8 cellular contexts compared by ENCODE assay signal in genomic region chr2:201643216-201643651, GRCh38. TPM values are rescaled to one million over a fixed set of nuclear protein-coding genes. Genes with fewer than 3 reads are reported as not detected.
A peak's percentile ranks its signal among the peaks of the same experiment; 100 is the strongest.
DNase-seq lines count a peak whose midpoint lies in the region; ATAC-seq and TF ChIP-seq lines count a peak whose summit lies in the region.

Gene TMEM237 (minus strand): TSS chr2:201643503. CDS start chr2:201643400, 103 bp downstream.

- peak within 1 kb of the TSS; percentile 82 to 99 (median 94) for H3K4me3 Mint-ChIP-seq in IgD-negative memory B cell
- peak within 1 kb of the TSS; percentile 82 for H3K4me3 Mint-ChIP-seq in activated CD4-positive, alpha-beta T cell treated with anti-CD3 and anti-CD28 coated beads, Interleukin-2, amount 10 ng/mL, durations not matched to agents 7 days and 5 days

- H3K4me1 Mint-ChIP-seq in IgD-negative memory B cell = peaks cover 3 to 12% (median 6%) of the 10 kb centered on the region in 3 donors
- H3K4me1 Mint-ChIP-seq in activated CD4-positive, alpha-beta T cell treated with anti-CD3 and anti-CD28 coated beads, Interleukin-2, amount 10 ng/mL, durations not matched to agents 7 days and 5 days = peaks cover 24% of the 10 kb centered on the region

- ATAC-seq in GM21717 (IDR thresholded peaks at IDR 0.05; ENCODE audit: unreplicated experiment) = peak; percentile 39

- no peaks in the 10 kb centered on the region for H3K36me3 Mint-ChIP-seq in IgD-negative memory B cell
- peaks cover 4% of the 10 kb centered on the region for H3K36me3 Mint-ChIP-seq in activated CD4-positive, alpha-beta T cell treated with anti-CD3 and anti-CD28 coated beads, Interleukin-2, amount 10 ng/mL, durations not matched to agents 7 days and 5 days (ENCODE audit: low read depth)

- WGBS in esophagus, 2 donors = 0 to 1% methylated on average over 39 of the region's 39 CpGs
- WGBS in thymus = under 1% methylated on average over 39 of the region's 39 CpGs

- peaks cover 5% of the 10 kb centered on the region for H3K27me3 Mint-ChIP-seq in IgD-negative memory B cell
- H3K27me3 Mint-ChIP-seq in activated CD4-positive, alpha-beta T cell treated with anti-CD3 and anti-CD28 coated beads, Interleukin-2, amount 10 ng/mL, durations not matched to agents 7 days and 5 days = peaks cover 2% of the 10 kb centered on the region

- no peaks in the 10 kb centered on the region for H3K9me3 Mint-ChIP-seq in IgD-negative memory B cell
- no peaks in the 10 kb centered on the region for H3K9me3 Mint-ChIP-seq in activated CD4-positive, alpha-beta T cell treated with anti-CD3 and anti-CD28 coated beads, Interleukin-2, amount 10 ng/mL, durations not matched to agents 7 days and 5 days

- POLR2A ChIA-PET in GM10248 (lab: Yijun Ruan, JAX) = interaction anchor here (0.6 kb wide), 2 partner anchors 194 to 376 kb away, joined by 3 to 4 read pairs; no protein-coding TSS in a partner anchor
- POLR2A ChIA-PET in activated CD4-positive, alpha-beta T cell treated with anti-CD3 and anti-CD28 coated beads, Interleukin-2, amount 10 ng/mL, durations not matched to agents 7 days and 5 days (lab: Charles Lee) = interaction anchor here (0.5 to 0.6 kb wide), 2 partner anchors 205 to 384 kb away, joined by 3 read pairs; no protein-coding TSS in a partner anchor

- no peaks in the 10 kb centered on the region for H3K27me3 ChIP-seq in esophagus (ENCODE audit: control insufficient read depth in 1 of 2, insufficient read depth in 2 of 2, low read length in 2 of 2)
- H3K27me3 ChIP-seq in muscle layer of duodenum (ENCODE audit: low read depth, low read length) = no peaks in the 10 kb centered on the region
- H3K27me3 ChIP-seq in thymus (ENCODE audit: control insufficient read depth, insufficient read depth) = no peaks in the 10 kb centered on the region

- H3K9me3 ChIP-seq in esophagus (ENCODE audit: control insufficient read depth in 2 of 2, insufficient read depth in 1 of 2, low read depth in 1 of 2, low read length in 1 of 2) = no peaks in the 10 kb centered on the region
- H3K9me3 ChIP-seq in muscle layer of duodenum (ENCODE audit: control insufficient read depth in 1 of 2, low read length in 2 of 2) = no peaks in the 10 kb centered on the region
- H3K9me3 ChIP-seq in thymus (ENCODE audit: control insufficient read depth) = no peaks in the 10 kb centered on the region

- DNase-seq in GM10248 (ENCODE audit: extremely low spot score) = peak; percentile 68
- no peak for DNase-seq in activated CD4-positive, alpha-beta T cell treated with anti-CD3 and anti-CD28 coated beads, Interleukin-2, amount 10 ng/mL, durations not matched to agents 7 days and 5 days
- DNase-seq in NCI-H2081 treated with DMSO at 0.1 percent for 48 hours (lab: John Stamatoyannopoulos, UW) = no peak

- peak; percentile 23 for TF ChIP-seq CTCF in GM10248 (IDR thresholded peaks at IDR 0.05; ENCODE audit: control extremely low read depth, extremely low read depth, low read depth, missing control alignments)

- no peaks in the 10 kb centered on the region for H3K4me1 ChIP-seq in esophagus (ENCODE audit: control insufficient read depth in 2 of 2, insufficient read depth in 2 of 2, low read length in 1 of 2)
- H3K4me1 ChIP-seq in muscle layer of duodenum (ENCODE audit: control insufficient read depth in 1 of 2, insufficient read depth in 2 of 2, low read length in 2 of 2) = peaks cover 0 to 13% of the 10 kb centered on the region in 2 donors
- peaks cover 4% of the 10 kb centered on the region for H3K4me1 ChIP-seq in thymus (ENCODE audit: control insufficient read depth, insufficient read depth, low read length)

- H3K27ac ChIP-seq in esophagus (ENCODE audit: low read depth in 2 of 2, low read length in 1 of 2) (peak within 1 kb of the TSS; percentile 96 to 98), muscle layer of duodenum (ENCODE audit: low read length) (peak within 1 kb of the TSS; percentile 91), thymus (ENCODE audit: low read depth) (peak within 1 kb of the TSS; percentile 84)

- H3K4me3 ChIP-seq in esophagus (ENCODE audit: low read depth in 1 of 2, low read length in 2 of 2) (peak within 1 kb of the TSS; percentile 89 to 92), muscle layer of duodenum (ENCODE audit: low read depth in 1 of 2, low read length in 2 of 2) (peak within 1 kb of the TSS; percentile 93 to 95), thymus (ENCODE audit: low read length) (peak within 1 kb of the TSS; percentile 95)

- H3K36me3 ChIP-seq in esophagus (ENCODE audit: control insufficient read depth in 2 of 2, insufficient read depth in 2 of 2, low read length in 1 of 2) (peaks cover 2 to 3% of the 10 kb centered on the region in 2 donors), muscle layer of duodenum (ENCODE audit: control insufficient read depth in 1 of 2, insufficient read depth in 2 of 2, low read length in 2 of 2) (peaks cover 6 to 14% of the 10 kb centered on the region in 2 donors), thymus (ENCODE audit: control insufficient read depth, insufficient read depth) (peaks cover 3% of the 10 kb centered on the region)

- CTCF ChIA-PET in GM10248 (lab: Yijun Ruan, JAX) = interaction anchor here (0.9 to 2.0 kb wide), 7 partner anchors 9 to 410 kb away, joined by 3 to 8 read pairs (median 4); partner anchors contain the start of gene ALS2
- CTCF ChIA-PET in activated CD4-positive, alpha-beta T cell treated with anti-CD3 and anti-CD28 coated beads, Interleukin-2, amount 10 ng/mL, durations not matched to agents 7 days and 5 days (lab: Charles Lee) = interaction anchor here (1.6 kb wide), 1 partner anchor 10 kb away, joined by 3 read pairs; no protein-coding TSS in a partner anchor

- H3K27ac Mint-ChIP-seq in IgD-negative memory B cell = peak within 1 kb of the TSS; percentile 56 to 97 (median 97)
- H3K27ac Mint-ChIP-seq in activated CD4-positive, alpha-beta T cell treated with anti-CD3 and anti-CD28 coated beads, Interleukin-2, amount 10 ng/mL, durations not matched to agents 7 days and 5 days = peak within 1 kb of the TSS; percentile 94

RNA-seq across cellular contexts. Expression of gene TMEM237, which starts in this region (rescaled TPM):
- polyA plus RNA-seq in IgD-negative memory B cell (2.2 TPM), esophagus (10 to 100 TPM; 14.9 to 16.5 TPM), thymus (21.1 TPM)
- 10 to 100 TPM; 20.0 to 22.5 TPM for total RNA-seq in activated CD4-positive, alpha-beta T cell treated with anti-CD3 and anti-CD28 coated beads, Interleukin-2, amount 10 ng/mL, durations not matched to agents 7 days and 5 days
